Comparison of ENCODE assay signal across 29 cellular contexts in genomic region chr4:77354550-77354949, GRCh38.
A peak's percentile ranks its signal among the peaks of the same experiment; 100 is the strongest.
DNase-seq lines count a peak whose midpoint lies in the region; ATAC-seq, FAIRE-seq and TF ChIP-seq lines count a peak whose summit lies in the region.
"Had no signal": no experiment of that assay in that cellular context is flagged by ENCODE, and none has a peak within 500 bp of the region (broad histone marks: within the 10 kb centered on the region; RNA-seq: fewer than 3 reads in every experiment).

No MANE protein-coding gene starts in this region.

- no peak for TF ChIP-seq CTCF in bronchial epithelial cell (IDR thresholded peaks at IDR 0.05; ENCODE audit: insufficient read depth, low read length, severe bottlenecking)

- 38% methylated on average over 1 of the region's 1 CpG for WGBS in right cardiac atrium

- peak; percentile 96 for FAIRE-seq in bronchial epithelial cell (lab: Jason Lieb, UNC)
- FAIRE-seq: astrocyte had no signal

- ATAC-seq in GM18907 (IDR thresholded peaks at IDR 0.05; ENCODE audit: unreplicated experiment), result peak; percentile 50
- ATAC-seq in HG03432 (IDR thresholded peaks at IDR 0.05; ENCODE audit: unreplicated experiment), result peak; percentile 38
- no peak for ATAC-seq in right cardiac atrium
- ATAC-seq in HG03159 (IDR thresholded peaks at IDR 0.05; ENCODE audit: unreplicated experiment), result no peak
- no peak for ATAC-seq in HG02852 (IDR thresholded peaks at IDR 0.05; ENCODE audit: unreplicated experiment)
- ATAC-seq: sciatic nerve had no signal

- no peak overlapping the region for H3K27ac ChIP-seq in right cardiac atrium (ENCODE audit: low read length)
- H3K27ac ChIP-seq: esophagus muscularis mucosa, foreskin keratinocyte, heart left ventricle, neural progenitor cell had no signal

- no peaks in the 10 kb centered on the region for H3K36me3 ChIP-seq in bronchial epithelial cell (ENCODE audit: control insufficient read depth, insufficient read depth, low read length)
- H3K36me3 ChIP-seq: esophagus muscularis mucosa, heart left ventricle, neural progenitor cell had no signal

- no peaks in the 10 kb centered on the region for H3K9me3 ChIP-seq in right cardiac atrium (ENCODE audit: control insufficient read depth, low read length)
- H3K9me3 ChIP-seq: esophagus muscularis mucosa, heart left ventricle had no signal

- H3K4me1 ChIP-seq in right cardiac atrium (ENCODE audit: control insufficient read depth, insufficient read depth, low read length), result no peaks in the 10 kb centered on the region
- H3K4me1 ChIP-seq: esophagus muscularis mucosa, heart left ventricle, neural progenitor cell had no signal

- no peaks in the 10 kb centered on the region for H3K27me3 ChIP-seq in bronchial epithelial cell (ENCODE audit: control insufficient read depth, insufficient read depth, low read length)
- H3K27me3 ChIP-seq in right cardiac atrium (ENCODE audit: control insufficient read depth, insufficient read depth), result no peaks in the 10 kb centered on the region
- H3K27me3 ChIP-seq: esophagus muscularis mucosa, heart left ventricle, neural progenitor cell had no signal

- DNase-seq in DMS53 (lab: John Stamatoyannopoulos, UW) (peak; percentile 74), bronchial epithelial cell (ENCODE audit: low read depth) (no peak), NCI-H2171 treated with DMSO at 0.1 percent for 48 hours (lab: John Stamatoyannopoulos, UW) (no peak), right cardiac atrium (no peak)
- DNase-seq: activated CD4-positive, alpha-beta T cell treated with anti-CD3 and anti-CD28 coated beads for 48 hours; activated CD8-positive, alpha-beta memory T cell treated with anti-CD3 and anti-CD28 coated beads for 24 hours; activated effector memory CD4-positive, alpha-beta T cell treated with Interleukin-2 at 50 U/mL for 16 hours; activated naive CD8-positive, alpha-beta T cell treated with anti-CD3 and anti-CD28 coated beads for 36 hours; C1 segment of cervical spinal cord; caudate nucleus; foreskin keratinocyte; heart left ventricle; HFFc6; NCI-H2081; NCI-H226; NCI-H82; PC-3; posterior cingulate gyrus; stimulated activated CD4-positive, alpha-beta T cell treated with anti-CD3 and anti-CD28 coated beads, Interleukin-12 subunit alpha, Interleukin-12 subunit beta, amount 100 ng/mL, for 4 hours; stimulated activated CD4-positive, alpha-beta T cell treated with anti-CD3 and anti-CD28 coated beads, Interleukin-4, amount 100 ng/mL, for 1 hour had no signal

- intact Hi-C loops in right cardiac atrium (cut with DNase I), result no loop called here

- H3K4me3 ChIP-seq in bronchial epithelial cell (ENCODE audit: low read depth, low read length) (no peak overlapping the region), right cardiac atrium (ENCODE audit: low read length) (no peak overlapping the region)
- H3K4me3 ChIP-seq: esophagus muscularis mucosa, heart left ventricle, K562, neural progenitor cell had no signal

Comparison
In these comparisons a context has a peak if more than half of its experiments do, and no peak if none do; other contexts are left out.
1. ATAC-seq: peak in GM18907 (single experiment) and HG03432 (single experiment); none in right cardiac atrium (0 of 2), HG03159 (single experiment) and HG02852 (single experiment).